ENCODE assay signal across 8 cellular contexts in genomic region chr6:139370047-139370706, GRCh38. TPM values are rescaled to one million over a fixed set of nuclear protein-coding genes. Genes with fewer than 3 reads are reported as not detected.
DNase-seq lines count a peak whose midpoint lies in the region; ATAC-seq and TF ChIP-seq lines count a peak whose summit lies in the region.

No MANE protein-coding gene starts in this region.

- peaks cover 26% of the 10 kb centered on the region for H4K20me1 ChIP-seq in osteoblast (ENCODE audit: insufficient read depth, low read length)

- no peaks in the 10 kb centered on the region for H3K27me3 Mint-ChIP-seq in activated naive CD4-positive, alpha-beta T cell treated with anti-CD3 and anti-CD28 coated beads for 36 hours (ENCODE audit: low read depth)
- peaks cover 2% of the 10 kb centered on the region for H3K27me3 Mint-ChIP-seq in endodermal cell (ENCODE audit: insufficient read depth)

- H3K27ac ChIP-seq in RWPE2 (ENCODE audit: poor library complexity, severe bottlenecking) = peak overlapping the region; percentile 10
- peak overlapping the region; percentile 10 for H3K27ac ChIP-seq in endodermal cell (ENCODE audit: low read depth, low read length)
- H3K27ac ChIP-seq in osteoblast (ENCODE audit: low read depth, low read length) = peak overlapping the region; percentile 94

- H3K27ac Mint-ChIP-seq in activated naive CD4-positive, alpha-beta T cell treated with anti-CD3 and anti-CD28 coated beads for 36 hours = peak overlapping the region; percentile 85
- H3K27ac Mint-ChIP-seq in endodermal cell = no peak overlapping the region

- ATAC-seq in RWPE2 (ENCODE audit: low read depth) (no peak), HG02571 (IDR thresholded peaks at IDR 0.05; ENCODE audit: unreplicated experiment) (no peak)

- H3K36me3 Mint-ChIP-seq in activated naive CD4-positive, alpha-beta T cell treated with anti-CD3 and anti-CD28 coated beads for 36 hours (ENCODE audit: low read depth) = peaks cover 17% of the 10 kb centered on the region
- H3K36me3 Mint-ChIP-seq in endodermal cell (ENCODE audit: low read depth) = peaks cover 19% of the 10 kb centered on the region

- no peaks in the 10 kb centered on the region for H3K9me3 Mint-ChIP-seq in activated naive CD4-positive, alpha-beta T cell treated with anti-CD3 and anti-CD28 coated beads for 36 hours
- no peaks in the 10 kb centered on the region for H3K9me3 Mint-ChIP-seq in endodermal cell

- H3K4me1 Mint-ChIP-seq in activated naive CD4-positive, alpha-beta T cell treated with anti-CD3 and anti-CD28 coated beads for 36 hours (ENCODE audit: low read depth) = peaks cover 42% of the 10 kb centered on the region
- H3K4me1 Mint-ChIP-seq in endodermal cell = peaks cover 46% of the 10 kb centered on the region

- H3K4me2 ChIP-seq in osteoblast (ENCODE audit: insufficient read depth, low read length) = peak overlapping the region; percentile 85

- WGBS in endodermal cell (ENCODE audit: insufficient coverage in 1 of 2, insufficient read length in 1 of 2), 2 experiments = 40 to 73% methylated on average over 1 to 6 of the region's 6 CpGs

- no peak for DNase-seq in activated naive CD4-positive, alpha-beta T cell treated with anti-CD3 and anti-CD28 coated beads for 36 hours
- DNase-seq in activated naive CD4-positive, alpha-beta T cell treated with anti-CD3 and anti-CD28 coated beads, Interleukin-2, amount 50 U/mL, for 16 hours = no peak
- no peak for DNase-seq in RWPE2 (ENCODE audit: low spot score)
- peak; percentile 50 for DNase-seq in endodermal cell
- DNase-seq in osteoblast (ENCODE audit: insufficient read length, low spot score, missing footprints) = no peak
- no peak for DNase-seq in LoVo (ENCODE audit: low spot score)
- no peak for DNase-seq in NCI-H226

- H3K27me3 ChIP-seq in RWPE2 (ENCODE audit: insufficient read depth, poor library complexity, severe bottlenecking) (no peaks in the 10 kb centered on the region), endodermal cell (ENCODE audit: control insufficient read depth, insufficient read depth, low read length, poor library complexity, severe bottlenecking) (no peaks in the 10 kb centered on the region), osteoblast (ENCODE audit: insufficient read depth, low read length) (no peaks in the 10 kb centered on the region)

- H2AFZ ChIP-seq in osteoblast (ENCODE audit: low read length) = no peak overlapping the region

- CTCF ChIA-PET in activated naive CD4-positive, alpha-beta T cell treated with anti-CD3 and anti-CD28 coated beads for 36 hours (lab: Charles Lee) = interaction anchor here (0.5 to 2.8 kb wide), 47 partner anchors 9 to 1306 kb away, joined by 3 to 29 read pairs (median 4); partner anchors contain the start of gene TXLNB

- H3K36me3 ChIP-seq in RWPE2 (ENCODE audit: low read depth) (peaks cover 17% of the 10 kb centered on the region), endodermal cell (ENCODE audit: control insufficient read depth, insufficient read depth, low read length) (peaks cover 22% of the 10 kb centered on the region), osteoblast (ENCODE audit: insufficient read depth, low read length) (peaks cover 29% of the 10 kb centered on the region)

- intact Hi-C loops in activated naive CD4-positive, alpha-beta T cell treated with anti-CD3 and anti-CD28 coated beads for 36 hours (cut with micrococcal nuclease) = loop anchor here (2.0 to 5.0 kb wide), 6 partner anchors 392 to 1937 kb away; no protein-coding TSS in a partner anchor

- H3K4me1 ChIP-seq in RWPE2 (ENCODE audit: insufficient read depth, poor library complexity, severe bottlenecking) (peaks cover 6% of the 10 kb centered on the region), endodermal cell (ENCODE audit: control insufficient read depth, insufficient read depth, low read length) (peaks cover 16% of the 10 kb centered on the region), osteoblast (ENCODE audit: insufficient read depth, low read length) (peaks cover 20% of the 10 kb centered on the region)

- peak overlapping the region; percentile 73 for H3K9ac ChIP-seq in endodermal cell (ENCODE audit: extremely low read depth, low read length, poor library complexity, severe bottlenecking)

- no peak overlapping the region for H3K4me3 ChIP-seq in RWPE2 (ENCODE audit: severe bottlenecking)
- H3K4me3 ChIP-seq in endodermal cell (ENCODE audit: low read length) = peak overlapping the region; percentile 97
- peak overlapping the region; percentile 94 for H3K4me3 ChIP-seq in osteoblast (ENCODE audit: insufficient read depth, low read length)

- H3K4me3 Mint-ChIP-seq in activated naive CD4-positive, alpha-beta T cell treated with anti-CD3 and anti-CD28 coated beads for 36 hours = peak overlapping the region; percentile 59
- no peak overlapping the region for H3K4me3 Mint-ChIP-seq in endodermal cell

- no peaks in the 10 kb centered on the region for H3K9me3 ChIP-seq in RWPE2 (ENCODE audit: severe bottlenecking)
- no peaks in the 10 kb centered on the region for H3K9me3 ChIP-seq in endodermal cell (ENCODE audit: control insufficient read depth, low read length)
- H3K9me3 ChIP-seq in osteoblast (ENCODE audit: low read depth, low read length) = no peaks in the 10 kb centered on the region

- TF ChIP-seq CTCF in RWPE2 (IDR thresholded peaks at IDR 0.05; ENCODE audit: poor library complexity, severe bottlenecking) = no peak
- TF ChIP-seq CTCF in endodermal cell (conservative IDR thresholded peaks at IDR 0.05) = no peak
- no peak for TF ChIP-seq CTCF in osteoblast (IDR thresholded peaks at IDR 0.05; ENCODE audit: extremely low read depth, low read depth, low read length)

- H3K79me2 ChIP-seq in osteoblast (ENCODE audit: insufficient read depth, low read length) = peaks cover 34% of the 10 kb centered on the region

RNA-seq across cellular contexts. Expression of gene CITED2, which starts 4.3 kb away (rescaled TPM):
- 10 to 100 TPM; 22.9 to 23.8 TPM for total RNA-seq in activated naive CD4-positive, alpha-beta T cell treated with anti-CD3 and anti-CD28 coated beads for 36 hours
- total RNA-seq in endodermal cell (100 to 1,000 TPM in 1 of 2 donors, 10 to 100 TPM in 1; 80.2 to 118 TPM), osteoblast (180 and 223 TPM in 2 replicates)
- 210 TPM for polyA plus RNA-seq in endodermal cell (2013, experiment 1 of 2)
- 179 TPM for polyA plus RNA-seq in endodermal cell (2013, experiment 2 of 2)

Comparison
In these comparisons a context has a peak if more than half of its experiments do, and no peak if none do; other contexts are left out.
1. H3K27ac ChIP-seq: peak in every context shown above with its lines; median percentile 94 in osteoblast; 10 in RWPE2; 10 in endodermal cell.